In genomic region chr16:17307501-17307900, GRCh38 we compare ENCODE assay signal across 23 cellular contexts.
"Had no signal": no experiment of that assay in that cellular context is flagged by ENCODE, and none has a peak within 500 bp of the region (broad histone marks: within the 10 kb centered on the region; RNA-seq: fewer than 3 reads in every experiment).

No MANE protein-coding gene starts in this region.

- H3K9me3 ChIP-seq: adrenal gland, ascending aorta, heart left ventricle, upper lobe of right lung had no signal

- H3K4me3 Mint-ChIP-seq: activated CD8-positive, alpha-beta T cell treated with anti-CD3 and anti-CD28 coated beads, Interleukin-2, amount 10 ng/mL, durations not matched to agents 7 days and 5 days; activated naive CD4-positive, alpha-beta T cell treated with anti-CD3 and anti-CD28 coated beads, Interleukin-2, amount 50 U/mL, for 24 hours; activated T-helper 1 cell treated with anti-CD3 and anti-CD28 coated beads, Interleukin-12 subunit alpha, Interleukin-12 subunit beta, Interleukin-2, Interleukin-4 antibody, amounts not matched to agents 30 ng/mL and 10 ng/mL and 1 ng/mL, durations not matched to agents 14 hours and 24 hours and 36 hours; nephron; T-cell had no signal

- H3K27me3 ChIP-seq: adrenal gland, ascending aorta, heart left ventricle, upper lobe of right lung had no signal

- H3K27ac ChIP-seq: adrenal gland, ascending aorta, upper lobe of right lung, WERI-Rb-1 had no signal

- H3K27ac Mint-ChIP-seq: activated CD8-positive, alpha-beta T cell treated with anti-CD3 and anti-CD28 coated beads, Interleukin-2, amount 10 ng/mL, durations not matched to agents 7 days and 5 days; activated naive CD4-positive, alpha-beta T cell treated with anti-CD3 and anti-CD28 coated beads, Interleukin-2, amount 50 U/mL, for 24 hours; activated T-helper 1 cell treated with anti-CD3 and anti-CD28 coated beads, Interleukin-12 subunit alpha, Interleukin-12 subunit beta, Interleukin-2, Interleukin-4 antibody, amounts not matched to agents 30 ng/mL and 10 ng/mL and 1 ng/mL, durations not matched to agents 14 hours and 24 hours and 36 hours had no signal

- H3K4me3 ChIP-seq: adrenal gland, ascending aorta, heart left ventricle, upper lobe of right lung had no signal

- DNase-seq: activated CD4-positive, alpha-beta T cell treated with anti-CD3 and anti-CD28 coated beads for 1 hour; activated CD4-positive, alpha-beta T cell treated with anti-CD3 and anti-CD28 coated beads, Interleukin-2, amount 50 U/mL, for 1 hour; activated CD8-positive, alpha-beta T cell treated with anti-CD3 and anti-CD28 coated beads, Interleukin-2, amount 10 ng/mL, durations not matched to agents 7 days and 5 days; activated gamma-delta T cell; central memory CD4-positive, alpha-beta T cell; dermis blood vessel endothelial cell; effector memory CD4-positive, alpha-beta T cell; heart left ventricle; left ventricle myocardium superior; midbrain; nucleus accumbens; posterior cingulate gyrus; retina; stimulated activated CD4-positive, alpha-beta T cell treated with anti-CD3 and anti-CD28 coated beads, Interleukin-4, amount 100 ng/mL, for 1 hour; stimulated activated naive CD8-positive, alpha-beta T cell treated with anti-CD3 and anti-CD28 coated beads, Interleukin-15, Interleukin-2, amounts not matched to agents 100 U/mL and 50 U/mL, for 24 hours; T-cell; upper lobe of right lung; WERI-Rb-1 had no signal

- H3K36me3 ChIP-seq: adrenal gland, ascending aorta, heart left ventricle, upper lobe of right lung, WERI-Rb-1 had no signal

- H3K27me3 Mint-ChIP-seq: activated naive CD4-positive, alpha-beta T cell treated with anti-CD3 and anti-CD28 coated beads, Interleukin-2, amount 50 U/mL, for 24 hours; T-cell had no signal

- ATAC-seq: activated CD8-positive, alpha-beta T cell treated with anti-CD3 and anti-CD28 coated beads, Interleukin-2, amount 10 ng/mL, durations not matched to agents 7 days and 5 days; heart left ventricle; left ventricle myocardium superior; stimulated activated naive CD8-positive, alpha-beta T cell treated with anti-CD3 and anti-CD28 coated beads, Interleukin-15, Interleukin-2, amounts not matched to agents 100 U/mL and 50 U/mL, for 24 hours; T-cell; upper lobe of right lung had no signal

- H3K9me3 Mint-ChIP-seq: activated naive CD4-positive, alpha-beta T cell treated with anti-CD3 and anti-CD28 coated beads, Interleukin-2, amount 50 U/mL, for 24 hours; activated T-helper 1 cell treated with anti-CD3 and anti-CD28 coated beads, Interleukin-12 subunit alpha, Interleukin-12 subunit beta, Interleukin-2, Interleukin-4 antibody, amounts not matched to agents 30 ng/mL and 10 ng/mL and 1 ng/mL, durations not matched to agents 14 hours and 24 hours and 36 hours; nephron; T-cell had no signal
